In the genomic region with DNA sequence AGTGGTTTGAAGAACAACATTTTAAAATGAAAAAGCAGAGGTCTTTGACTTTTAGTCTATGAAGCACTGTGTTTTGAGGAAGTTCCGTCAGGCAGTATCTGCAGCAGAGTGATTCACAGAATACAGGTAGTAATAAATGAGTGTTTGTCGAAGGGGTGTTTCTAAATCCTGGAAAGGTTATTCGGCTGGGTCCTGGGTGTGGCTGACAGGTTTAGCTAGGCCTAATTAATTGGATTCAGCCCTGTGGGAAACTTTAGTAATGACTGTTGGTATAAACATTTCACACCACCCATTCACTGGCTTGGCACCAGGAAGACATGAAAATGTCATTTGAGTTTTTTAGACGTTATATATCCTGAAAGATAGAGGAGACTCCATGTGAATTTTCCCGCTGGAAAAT, we compare ENCODE assay signal across 25 cellular contexts. TPM values are rescaled to one million over a fixed set of nuclear protein-coding genes. Genes with fewer than 3 reads are reported as not detected.
DNase-seq lines count a peak whose midpoint lies in the region; ATAC-seq, FAIRE-seq and TF ChIP-seq lines count a peak whose summit lies in the region.
"Had no signal": no experiment of that assay in that cellular context is flagged by ENCODE, and none has a peak within 500 bp of the region (broad histone marks: within the 10 kb centered on the region; RNA-seq: fewer than 3 reads in every experiment).

No MANE protein-coding gene starts in this region.

- TF ChIP-seq POLR2A in endothelial cell of umbilical vein (IDR thresholded peaks at IDR 0.05; ENCODE audit: low read depth, low read length), result no peak

- no peaks in the 10 kb centered on the region for H3K9me3 Mint-ChIP-seq in natural killer cell
- no peaks in the 10 kb centered on the region for H3K9me3 Mint-ChIP-seq in Caco-2 (ENCODE audit: unreplicated experiment)
- H3K9me3 Mint-ChIP-seq: central memory CD8-positive, alpha-beta T cell; HFFc6; memory B cell; nephron progenitor cell had no signal

- no peaks in the 10 kb centered on the region for H3K4me1 ChIP-seq in endothelial cell of umbilical vein (ENCODE audit: control insufficient read depth, extremely low read depth, insufficient read depth, low read length)
- H3K4me1 ChIP-seq in Caco-2, result peaks cover 15% of the 10 kb centered on the region; the same call in 1 of the 2 replicates
- H3K4me1 ChIP-seq: BE2C had no signal

- intact Hi-C loops in endothelial cell of umbilical vein (cut with micrococcal nuclease) (no loop called here), natural killer cell (cut with micrococcal nuclease) (no loop called here), Caco-2 (cut with micrococcal nuclease; ENCODE audit: unreplicated experiment) (no loop called here)

- no peaks in the 10 kb centered on the region for H3K27me3 Mint-ChIP-seq in natural killer cell (ENCODE audit: low read depth in 2 of 2)
- H3K27me3 Mint-ChIP-seq in Caco-2 (ENCODE audit: insufficient read depth, unreplicated experiment), result no peaks in the 10 kb centered on the region
- H3K27me3 Mint-ChIP-seq: activated CD4-positive, alpha-beta T cell treated with anti-CD3 and anti-CD28 coated beads for 36 hours; central memory CD8-positive, alpha-beta T cell; memory B cell had no signal

- H3K9ac ChIP-seq in endothelial cell of umbilical vein (replicated peaks; ENCODE audit: extremely low read depth, insufficient read depth, low read length), result no peak overlapping the region
- H3K9ac ChIP-seq: SK-N-SH had no signal

- no peaks in the 10 kb centered on the region for H3K9me1 ChIP-seq in endothelial cell of umbilical vein (replicated peaks; ENCODE audit: control insufficient read depth, extremely low read depth, insufficient read depth, low read length)

- H3K4me3 ChIP-seq in endothelial cell of umbilical vein (replicated peaks in 1 of 3; ENCODE audit: insufficient read depth in 1 of 3, low read depth in 1 of 3, low read length in 3 of 3) (no peak overlapping the region), Caco-2 (ENCODE audit: low read depth, low read length) (no peak overlapping the region)
- H3K4me3 ChIP-seq: GM12878, heart right ventricle had no signal

- no peaks in the 10 kb centered on the region for H3K9me3 ChIP-seq in endothelial cell of umbilical vein (replicated peaks; ENCODE audit: control insufficient read depth, insufficient read depth, low read length)
- no peaks in the 10 kb centered on the region for H3K9me3 ChIP-seq in Caco-2
- H3K9me3 ChIP-seq: BE2C, heart right ventricle, SK-N-SH had no signal

- H3K4me3 Mint-ChIP-seq in natural killer cell (no peak overlapping the region), Caco-2 (ENCODE audit: unreplicated experiment) (no peak overlapping the region)
- H3K4me3 Mint-ChIP-seq: activated CD4-positive, alpha-beta T cell treated with anti-CD3 and anti-CD28 coated beads for 36 hours; central memory CD8-positive, alpha-beta T cell; HFFc6; memory B cell; nephron progenitor cell had no signal

- H3K27ac ChIP-seq in endothelial cell of umbilical vein (ENCODE audit: insufficient read depth, low read depth, low read length), result no peak overlapping the region
- H3K27ac ChIP-seq: heart right ventricle had no signal

- no peaks in the 10 kb centered on the region for H3K36me3 Mint-ChIP-seq in natural killer cell
- H3K36me3 Mint-ChIP-seq in Caco-2 (ENCODE audit: insufficient read depth, unreplicated experiment), result no peaks in the 10 kb centered on the region
- H3K36me3 Mint-ChIP-seq: memory B cell had no signal

- no peak for ATAC-seq in natural killer cell
- ATAC-seq: activated CD4-positive, alpha-beta T cell treated with anti-CD3 and anti-CD28 coated beads for 36 hours; GM12878; heart right ventricle; Panc1 had no signal

- H3K27ac Mint-ChIP-seq in natural killer cell (no peak overlapping the region), Caco-2 (ENCODE audit: unreplicated experiment) (no peak overlapping the region)
- H3K27ac Mint-ChIP-seq: activated CD4-positive, alpha-beta T cell treated with anti-CD3 and anti-CD28 coated beads for 36 hours; HFFc6; memory B cell; nephron progenitor cell had no signal

- no peak overlapping the region for H3K4me2 ChIP-seq in endothelial cell of umbilical vein (ENCODE audit: insufficient read depth, low read length)
- H3K4me2 ChIP-seq: SK-N-SH had no signal

- TF ChIP-seq CTCF in endothelial cell of umbilical vein (IDR thresholded peaks at IDR 0.05; ENCODE audit: extremely low read depth in 1 of 2, insufficient read depth in 1 of 2, low read depth in 1 of 2, low read length in 2 of 2) (no peak), natural killer cell (IDR thresholded peaks at IDR 0.05) (no peak), Caco-2 (IDR thresholded peaks at IDR 0.05; ENCODE audit: insufficient read depth in 1 of 2, low read depth in 1 of 2, low read length in 1 of 2, severe bottlenecking in 1 of 2, unreplicated experiment in 1 of 2) (no peak)

- no peak overlapping the region for H2AFZ ChIP-seq in endothelial cell of umbilical vein (ENCODE audit: low read depth, low read length)

- no peaks in the 10 kb centered on the region for H3K4me1 Mint-ChIP-seq in natural killer cell
- no peaks in the 10 kb centered on the region for H3K4me1 Mint-ChIP-seq in Caco-2 (ENCODE audit: low read depth, unreplicated experiment)
- H3K4me1 Mint-ChIP-seq: central memory CD8-positive, alpha-beta T cell had no signal

- no peaks in the 10 kb centered on the region for H4K20me1 ChIP-seq in endothelial cell of umbilical vein (replicated peaks; ENCODE audit: control insufficient read depth, extremely low read depth, insufficient read depth, low read length)

- H3K79me2 ChIP-seq in endothelial cell of umbilical vein (ENCODE audit: control insufficient read depth, insufficient read depth, low read length), result no peaks in the 10 kb centered on the region

- POLR2A ChIA-PET in endothelial cell of umbilical vein (lab: Charles Lee) (no interaction called here), Caco-2 (lab: Charles Lee) (no interaction called here)

- peak; percentile 42 for FAIRE-seq in endothelial cell of umbilical vein (lab: Jason Lieb, UNC)
- FAIRE-seq: GM12878, islet of Langerhans had no signal

- dilution Hi-C loops in endothelial cell of umbilical vein (cut with MboI; ENCODE audit: extremely low pct_ligation_motif_present, low sequenced_read_pairs), result no loop called here

- BruUV-seq in endothelial cell of umbilical vein (replicated peaks; lab: Mats Ljungman, UMichigan) (no TSS peak), Caco-2 (replicated peaks; lab: Mats Ljungman, UMichigan) (no TSS peak)

- H3K27me3 ChIP-seq in endothelial cell of umbilical vein (ENCODE audit: control insufficient read depth in 2 of 2, insufficient read depth in 2 of 2, low read length in 2 of 2) (no peaks in the 10 kb centered on the region), Caco-2 (replicated peaks; ENCODE audit: control insufficient read depth, insufficient read depth, low read length) (no peaks in the 10 kb centered on the region)
- H3K27me3 ChIP-seq: heart right ventricle had no signal

- CTCF ChIA-PET in endothelial cell of umbilical vein (lab: Charles Lee) (no interaction called here), Caco-2 (lab: Charles Lee) (no interaction called here)

- DNase-seq in NCI-H2029 (lab: John Stamatoyannopoulos, UW), result peak; percentile 0
- no peak for DNase-seq in NCI-H2029 treated with DMSO at 0.1 percent for 48 hours (lab: John Stamatoyannopoulos, UW)
- peak; percentile 90 for DNase-seq in NCI-H748 treated with DMSO at 0.1 percent for 48 hours (lab: John Stamatoyannopoulos, UW)
- DNase-seq in endothelial cell of umbilical vein (ENCODE audit: low read depth, low spot score), result no peak
- DNase-seq in renal cortical epithelial cell (ENCODE audit: low read depth), result peak; percentile 76
- no peak for DNase-seq in hypothalamus (lab: John Stamatoyannopoulos, UW)
- DNase-seq in natural killer cell, result no peak
- DNase-seq in Caco-2, result no peak
- DNase-seq: 8988T; activated CD4-positive, alpha-beta T cell treated with anti-CD3 and anti-CD28 coated beads for 36 hours; activated effector memory CD4-positive, alpha-beta T cell treated with Interleukin-2 at 50 U/mL for 16 hours; BE2C; GDM1; heart right ventricle; HFFc6; NCI-H1436; NCI-H446; nephron progenitor cell; SK-N-SH; T1000 had no signal

- H3K36me3 ChIP-seq in endothelial cell of umbilical vein (ENCODE audit: control insufficient read depth in 2 of 2, extremely low read depth in 1 of 2, insufficient read depth in 2 of 2, low read length in 2 of 2) (no peaks in the 10 kb centered on the region), Caco-2 (ENCODE audit: control insufficient read depth, insufficient read depth, low read length) (no peaks in the 10 kb centered on the region)
- H3K36me3 ChIP-seq: BE2C, heart right ventricle had no signal

TF ChIP-seq in endothelial cell of umbilical vein, 7 proteins besides CTCF, POLR2A, EP300 and RAD21:
- TF ChIP-seq POLR2AphosphoS5 (IDR thresholded peaks at IDR 0.05; ENCODE audit: insufficient read depth, low read depth, low read length), result no peak
- TF ChIP-seq, protein P1, sequence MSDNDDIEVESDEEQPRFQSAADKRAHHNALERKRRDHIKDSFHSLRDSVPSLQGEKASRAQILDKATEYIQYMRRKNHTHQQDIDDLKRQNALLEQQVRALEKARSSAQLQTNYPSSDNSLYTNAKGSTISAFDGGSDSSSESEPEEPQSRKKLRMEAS (IDR thresholded peaks at IDR 0.05; ENCODE audit: insufficient read depth, insufficient read length), result no peak
- TF ChIP-seq JUN (IDR thresholded peaks at IDR 0.05; ENCODE audit: borderline replicate concordance, insufficient read depth, insufficient read length, low read depth), result no peak
- no peak for TF ChIP-seq EZH2 (IDR thresholded peaks at IDR 0.05; ENCODE audit: borderline replicate concordance, low read depth, low read length, severe bottlenecking)
- no peak for TF ChIP-seq FOS (IDR thresholded peaks at IDR 0.05; ENCODE audit: borderline replicate concordance, insufficient read depth, low read length)
- TF ChIP-seq GATA2 (IDR thresholded peaks at IDR 0.05; ENCODE audit: insufficient read depth, insufficient read length, low read depth, low read length), result no peak
- TF ChIP-seq MYC (IDR thresholded peaks at IDR 0.05; ENCODE audit: low read depth, low read length), result no peak

RNA-seq across cellular contexts. Expression of a gene that starts 51.3 kb away (rescaled TPM):
- total RNA-seq in endothelial cell of umbilical vein (20.0 and 21.2 TPM in 2 replicates), renal cortical epithelial cell (70.8 and 90.6 TPM in 2 replicates), natural killer cell (100 to 1,000 TPM; 129 to 249 (median 147) TPM), Caco-2 (2022) (15.8 and 18.2 TPM in 2 replicates)
- polyA plus RNA-seq in endothelial cell of umbilical vein, result 8.1 and 9.1 TPM in 2 replicates
- 11.8 and 13.5 TPM in 2 replicates for polyA plus RNA-seq in endothelial cell of umbilical vein (2011; cell fraction: cytosol; rRNA removed)
- polyA plus RNA-seq in endothelial cell of umbilical vein (2011; cell fraction: nucleus; rRNA removed), result 21.4 and 21.9 TPM in 2 replicates
- polyA plus RNA-seq in endothelial cell of umbilical vein (2012), result 13.0 and 21.9 TPM in 2 replicates
- 24.8 and 29.4 TPM in 2 replicates for polyA minus RNA-seq in endothelial cell of umbilical vein
- 11.0 TPM for polyA minus RNA-seq in endothelial cell of umbilical vein (2011; cell fraction: cytosol; rRNA and poly(A)+ RNA removed)
- polyA minus RNA-seq in endothelial cell of umbilical vein (2011; cell fraction: nucleus; rRNA and poly(A)+ RNA removed), result 119 and 123 TPM in 2 replicates

Comparison
In these comparisons a context has a peak if more than half of its experiments do, and no peak if none do; other contexts are left out.
1. DNase-seq: peak in NCI-H2029 (single experiment), NCI-H748 treated with DMSO at 0.1 percent for 48 hours (single experiment) and renal cortical epithelial cell (single experiment); none in NCI-H2029 treated with DMSO at 0.1 percent for 48 hours (single experiment), endothelial cell of umbilical vein (single experiment), hypothalamus (0 of 51), natural killer cell (single experiment) and Caco-2 (0 of 2).